Comparison of ENCODE assay signal across 13 cellular contexts in genomic region chr20:52219441-52219840, GRCh38. TPM values are rescaled to one million over a fixed set of nuclear protein-coding genes. Genes with fewer than 3 reads are reported as not detected.
A peak's percentile ranks its signal among the peaks of the same experiment; 100 is the strongest.
DNase-seq lines count a peak whose midpoint lies in the region; ATAC-seq and TF ChIP-seq lines count a peak whose summit lies in the region.
"Had no signal": no experiment of that assay in that cellular context is flagged by ENCODE, and none has a peak within 500 bp of the region (broad histone marks: within the 10 kb centered on the region; RNA-seq: fewer than 3 reads in every experiment).

No MANE protein-coding gene starts in this region.

- H3K4me3 ChIP-seq in BE2C (ENCODE audit: low read depth, low read length) = no peak overlapping the region
- no peak overlapping the region for H3K4me3 ChIP-seq in MM.1S (ENCODE audit: low read length)
- no peak overlapping the region for H3K4me3 ChIP-seq in choroid plexus epithelial cell (ENCODE audit: low read depth, low read length)
- no peak overlapping the region for H3K4me3 ChIP-seq in lower leg skin (ENCODE audit: low read depth, poor library complexity, severe bottlenecking)

- no peak overlapping the region for H2AFZ ChIP-seq in MM.1S (ENCODE audit: low read length)

- H3K36me3 ChIP-seq in BE2C = no peaks in the 10 kb centered on the region
- no peaks in the 10 kb centered on the region for H3K36me3 ChIP-seq in MM.1S (replicated peaks; ENCODE audit: insufficient read depth, low read length)

- no peaks in the 10 kb centered on the region for H3K79me2 ChIP-seq in MM.1S (ENCODE audit: low read length)

- no peaks in the 10 kb centered on the region for H4K20me1 ChIP-seq in MM.1S (ENCODE audit: insufficient read depth, low read length)

- H3K4me1 ChIP-seq in BE2C = no peaks in the 10 kb centered on the region
- peaks cover 20% of the 10 kb centered on the region for H3K4me1 ChIP-seq in MM.1S (ENCODE audit: low read length)

- no peaks in the 10 kb centered on the region for H3K27me3 ChIP-seq in BE2C
- no peaks in the 10 kb centered on the region for H3K27me3 ChIP-seq in MM.1S (replicated peaks; ENCODE audit: insufficient read depth, low read length)

- no peak for TF ChIP-seq POLR2A in lower leg skin (IDR thresholded peaks at IDR 0.05)

- DNase-seq in BE2C (peak; percentile 22), GM10266 (ENCODE audit: extremely low spot score) (no peak), MM.1S (peak; percentile 18), choroid plexus epithelial cell (ENCODE audit: low read depth) (peak; percentile 13), NCI-H446 (lab: John Stamatoyannopoulos, UW) (no peak), NCI-H128 (lab: John Stamatoyannopoulos, UW; ENCODE audit: unreplicated experiment) (no peak), lower leg skin (ENCODE audit: low spot score in 2 of 2) (no peak)
- DNase-seq: activated CD4-positive, alpha-beta memory T cell treated with anti-CD3 and anti-CD28 coated beads for 36 hours; CD4-positive, alpha-beta T cell; Kasumi-1; NCI-H526 treated with DMSO at 0.1 percent for 48 hours; substantia nigra had no signal

- ATAC-seq in GM21528 (IDR thresholded peaks at IDR 0.05; ENCODE audit: low FRiP score, unreplicated experiment) = no peak

- TF ChIP-seq CTCF in BE2C (IDR thresholded peaks at IDR 0.05; ENCODE audit: low read depth, low read length) (peak; percentile 41), GM10266 (IDR thresholded peaks at IDR 0.05; ENCODE audit: control insufficient read depth, insufficient read depth, low read depth, missing control alignments) (peak; percentile 31), MM.1S (IDR thresholded peaks at IDR 0.05; ENCODE audit: low read length) (no peak; the same call in 1 of the 2 replicates), choroid plexus epithelial cell (conservative IDR thresholded peaks at IDR 0.05; ENCODE audit: low read depth, low read length) (peak; percentile 26), lower leg skin (IDR thresholded peaks at IDR 0.05) (no peak)

- H3K9ac ChIP-seq in MM.1S (ENCODE audit: low read length) = no peak overlapping the region

- 81 to 82% methylated on average over 9 of the region's 9 CpGs for WGBS in lower leg skin, 2 donors

- H3K27ac ChIP-seq in MM.1S (ENCODE audit: low read length) = no peak overlapping the region

- H3K9me2 ChIP-seq in MM.1S (replicated peaks; ENCODE audit: insufficient read depth, low read length) = no peaks in the 10 kb centered on the region

- peaks cover 16% of the 10 kb centered on the region for H3F3A ChIP-seq in MM.1S (ENCODE audit: insufficient read depth, low read length)

- no peak overlapping the region for H3K4me2 ChIP-seq in MM.1S (ENCODE audit: low read depth, low read length)

- H3K9me3 ChIP-seq in BE2C = no peaks in the 10 kb centered on the region; the same call in 1 of the 2 replicates
- no peaks in the 10 kb centered on the region for H3K9me3 ChIP-seq in MM.1S (replicated peaks; ENCODE audit: insufficient read depth, low read length)

- intact Hi-C loops in lower leg skin (cut with DNase I; ENCODE audit: low total_unique reads) = no loop called here

RNA-seq across cellular contexts. Expression of gene ZFP64, which starts 27.9 kb away (rescaled TPM):
- 25.2 TPM for polyA plus RNA-seq in BE2C (2012; ENCODE audit: insufficient read depth, insufficient read length, low read depth)
- 10 to 100 TPM; 23.7 to 65.5 (median 27.1) TPM for total RNA-seq in lower leg skin

Comparison
In these comparisons a context has a peak if more than half of its experiments do, and no peak if none do; other contexts are left out.
1. DNase-seq: peak in BE2C (single experiment), MM.1S (single experiment) and choroid plexus epithelial cell (single experiment); none in GM10266 (single experiment), NCI-H446 (0 of 2), NCI-H128 (single experiment) and lower leg skin (0 of 2).
2. CTCF ChIP-seq: peak in BE2C (single experiment), GM10266 (single experiment) and choroid plexus epithelial cell (single experiment); none in MM.1S (single experiment) and lower leg skin (0 of 3).